2 cellular contexts compared by ENCODE assay signal in genomic region chr4:166622425-166622977, GRCh38.
TF ChIP-seq lines count a peak whose summit lies in the region.

No MANE protein-coding gene starts in this region.

TF ChIP-seq in A549, 52 proteins besides CTCF, POLR2A, EP300 and RAD21 (continued from another document):
- TF ChIP-seq ATOH8 (CRISPR knock-in tag; IDR thresholded peaks at IDR 0.05; ENCODE audit: low read depth) (no peak), REST (IDR thresholded peaks at IDR 0.05) (no peak), ZFP36 (IDR thresholded peaks at IDR 0.05; ENCODE audit: borderline replicate concordance, partially characterized antibody) (no peak), CBX2 (IDR thresholded peaks at IDR 0.05; ENCODE audit: borderline replicate concordance, low read depth) (no peak), SREBF2 (IDR thresholded peaks at IDR 0.05) (no peak)
TF ChIP-seq in A549: peak in this region for 0.

TF ChIP-seq in SK-N-SH, 30 proteins besides CTCF, POLR2A, EP300 and RAD21 (continued from another document):
- TF ChIP-seq IRF3 (IDR thresholded peaks at IDR 0.05; ENCODE audit: low read depth, low read length) = no peak
- no peak for TF ChIP-seq SIN3A (IDR thresholded peaks at IDR 0.05; ENCODE audit: borderline replicate concordance, low read depth, low read length)
- TF ChIP-seq YY1 (IDR thresholded peaks at IDR 0.05; ENCODE audit: low read depth) = no peak
- TF ChIP-seq REST (IDR thresholded peaks at IDR 0.05; ENCODE audit: low read depth, low read length) = no peak
- TF ChIP-seq NFIC (IDR thresholded peaks at IDR 0.05; ENCODE audit: borderline replicate concordance) = no peak
- no peak for TF ChIP-seq GATA2 (CRISPR knock-in tag; IDR thresholded peaks at IDR 0.05)
